ENCODE assay signal across 9 cellular contexts in genomic region chr14:28765907-28766504, GRCh38. TPM values are rescaled to one million over a fixed set of nuclear protein-coding genes. Genes with fewer than 3 reads are reported as not detected.
DNase-seq lines count a peak whose midpoint lies in the region; ATAC-seq and TF ChIP-seq lines count a peak whose summit lies in the region.
"Had no signal": no experiment of that assay in that cellular context is flagged by ENCODE, and none has a peak within 500 bp of the region (broad histone marks: within the 10 kb centered on the region; RNA-seq: fewer than 3 reads in every experiment).

No MANE protein-coding gene starts in this region.

- no peak for DNase-seq in activated naive CD4-positive, alpha-beta T cell treated with anti-CD3 and anti-CD28 coated beads, Interleukin-2, amount 50 U/mL, for 16 hours
- DNase-seq in SW480 (ENCODE audit: low spot score): peak; percentile 33
- no peak for DNase-seq in immature natural killer cell
- DNase-seq in tibial artery: no peak
- no peak for DNase-seq in DMS 273 (lab: John Stamatoyannopoulos, UW; ENCODE audit: unreplicated experiment)
- DNase-seq in activated naive CD4-positive, alpha-beta T cell (lab: John Stamatoyannopoulos, UW): no peak

- no peak overlapping the region for H3K27ac ChIP-seq in tibial artery
- H3K27ac ChIP-seq: VCaP had no signal

- H3K27me3 Mint-ChIP-seq in activated naive CD4-positive, alpha-beta T cell treated with anti-CD3 and anti-CD28 coated beads, Interleukin-2, amount 50 U/mL, for 24 hours: peaks cover 62% of the 10 kb centered on the region
- peaks cover 13 to 38% (median 24%) of the 10 kb centered on the region in 3 donors for H3K27me3 Mint-ChIP-seq in immature natural killer cell (ENCODE audit: low read depth in 3 of 3)

- ATAC-seq in GM21825 (IDR thresholded peaks at IDR 0.05; ENCODE audit: unreplicated experiment): no peak

- TF ChIP-seq CTCF in tibial artery (IDR thresholded peaks at IDR 0.05): no peak

- no peaks in the 10 kb centered on the region for H3K36me3 ChIP-seq in tibial artery

- peaks cover 13% of the 10 kb centered on the region for H3K9me3 Mint-ChIP-seq in activated naive CD4-positive, alpha-beta T cell treated with anti-CD3 and anti-CD28 coated beads, Interleukin-2, amount 50 U/mL, for 24 hours
- peaks cover 13 to 49% (median 37%) of the 10 kb centered on the region in 6 donors for H3K9me3 Mint-ChIP-seq in immature natural killer cell

- peak overlapping the region; percentile 34 to 45 for H3K4me3 ChIP-seq in tibial artery

- peaks cover 3 to 95% of the 10 kb centered on the region in 2 donors for H3K27me3 ChIP-seq in tibial artery

- intact Hi-C loops in tibial artery (cut with DNase I; ENCODE audit: low total_unique reads): no loop called here

- H3K9me3 ChIP-seq in tibial artery: peaks cover 0 to 7% (median 5%) of the 10 kb centered on the region in 3 donors

- H3K4me3 Mint-ChIP-seq in activated naive CD4-positive, alpha-beta T cell treated with anti-CD3 and anti-CD28 coated beads, Interleukin-2, amount 50 U/mL, for 24 hours: peak overlapping the region; percentile 66
- peak overlapping the region; percentile 49 to 78 (median 62) for H3K4me3 Mint-ChIP-seq in immature natural killer cell

- no peak overlapping the region for H3K27ac Mint-ChIP-seq in activated naive CD4-positive, alpha-beta T cell treated with anti-CD3 and anti-CD28 coated beads, Interleukin-2, amount 50 U/mL, for 24 hours
- peak overlapping the region in 1 of 6 donors; percentile 34 for H3K27ac Mint-ChIP-seq in immature natural killer cell

- peaks cover 5% of the 10 kb centered on the region for H3K4me1 Mint-ChIP-seq in activated naive CD4-positive, alpha-beta T cell treated with anti-CD3 and anti-CD28 coated beads, Interleukin-2, amount 50 U/mL, for 24 hours
- peaks cover 4 to 11% of the 10 kb centered on the region in 2 donors for H3K4me1 Mint-ChIP-seq in immature natural killer cell

- H3K36me3 Mint-ChIP-seq in activated naive CD4-positive, alpha-beta T cell treated with anti-CD3 and anti-CD28 coated beads, Interleukin-2, amount 50 U/mL, for 24 hours: peaks cover 8% of the 10 kb centered on the region
- H3K36me3 Mint-ChIP-seq in immature natural killer cell: peaks cover 0 to 7% (median 7%) of the 10 kb centered on the region in 3 donors

- H3K4me1 ChIP-seq in tibial artery: peaks cover 0 to 25% (median 18%) of the 10 kb centered on the region in 4 donors

RNA-seq across cellular contexts. Expression of gene FOXG1, which starts 0.6 kb away (rescaled TPM):
- not detected for polyA plus RNA-seq in immature natural killer cell
